Comparison of ENCODE assay signal across 8 cellular contexts in the genomic region with DNA sequence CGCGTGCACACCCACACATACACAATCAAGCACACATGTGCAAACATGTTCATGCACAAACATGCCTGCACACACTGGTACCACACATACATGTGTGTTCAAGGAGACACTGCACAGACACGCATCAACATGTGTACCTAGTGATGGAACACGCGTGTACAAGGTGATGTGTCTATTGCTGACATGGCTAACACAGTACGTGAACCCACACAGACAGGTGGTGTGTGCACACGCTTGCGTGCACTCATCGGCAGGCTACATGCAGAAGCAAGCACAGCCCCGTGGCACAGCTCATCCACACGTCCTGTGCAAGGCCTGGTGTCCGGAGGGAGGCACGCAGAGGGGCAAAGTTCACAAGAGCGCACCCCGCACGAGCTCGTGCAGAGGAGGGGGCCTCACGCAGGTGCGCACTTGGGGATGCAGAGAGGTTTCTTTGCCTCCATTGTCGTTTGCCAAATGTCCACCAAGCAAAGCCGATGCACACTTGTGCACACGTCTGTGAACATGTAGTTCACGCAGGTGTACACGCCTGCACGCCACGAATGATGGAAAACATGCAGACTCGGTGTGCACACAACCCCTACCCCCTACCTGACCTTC. TPM values are rescaled to one million over a fixed set of nuclear protein-coding genes. Genes with fewer than 3 reads are reported as not detected.
A peak's percentile ranks its signal among the peaks of the same experiment; 100 is the strongest.
DNase-seq lines count a peak whose midpoint lies in the region; TF ChIP-seq lines count a peak whose summit lies in the region.

No MANE protein-coding gene starts in this region.

- no peak overlapping the region for H3K27ac Mint-ChIP-seq in nephron progenitor cell

- no peaks in the 10 kb centered on the region for H3K36me3 Mint-ChIP-seq in nephron progenitor cell (ENCODE audit: low read depth)

- H3K27me3 Mint-ChIP-seq in nephron progenitor cell (ENCODE audit: low read depth, poor library complexity) = peaks cover 6% of the 10 kb centered on the region

- no peaks in the 10 kb centered on the region for H3K27me3 ChIP-seq in BLaER1 treated with 17β-estradiol and CSF1 and Interleukin-3, amounts not matched to agents 10 nM and 100 nM
- H3K27me3 ChIP-seq in MG63 = no peaks in the 10 kb centered on the region

- H3K4me3 ChIP-seq in BLaER1 treated with 17β-estradiol and CSF1 and Interleukin-3, amounts not matched to agents 10 nM and 100 nM = peak overlapping the region; percentile 85 to 99 (median 90)
- peak overlapping the region; percentile 65 for H3K4me3 ChIP-seq in MG63
- peak overlapping the region; percentile 81 for H3K4me3 ChIP-seq in coronary artery

- H3K9me3 Mint-ChIP-seq in nephron progenitor cell = no peaks in the 10 kb centered on the region

- peaks cover 7 to 88% (median 80%) of the 10 kb centered on the region in 11 experiments; a peak in 21 of 22 replicates for H4K20me1 ChIP-seq in BLaER1 treated with 17β-estradiol and CSF1 and Interleukin-3, amounts not matched to agents 10 nM and 100 nM

- H3K9ac ChIP-seq in BLaER1 treated with 17β-estradiol and CSF1 and Interleukin-3, amounts not matched to agents 10 nM and 100 nM = peak overlapping the region; percentile 84 to 97 (median 91); a peak in 21 of 22 replicates

- TF ChIP-seq CTCF in coronary artery (IDR thresholded peaks at IDR 0.05) (no peak), nephron progenitor cell (IDR thresholded peaks at IDR 0.05) (no peak)

- peak overlapping the region; percentile 96 to 100 (median 99) for H3K4me2 ChIP-seq in BLaER1 treated with 17β-estradiol and CSF1 and Interleukin-3, amounts not matched to agents 10 nM and 100 nM

- H3K4me1 Mint-ChIP-seq in nephron progenitor cell = peaks cover 27% of the 10 kb centered on the region

- no peak for DNase-seq in MG63
- no peak for DNase-seq in coronary artery (ENCODE audit: low spot score)
- no peak for DNase-seq in nephron progenitor cell
- DNase-seq in NCI-H128 (lab: John Stamatoyannopoulos, UW; ENCODE audit: unreplicated experiment) = no peak
- DNase-seq in GM03348 (ENCODE audit: low spot score) = no peak
- no peak for DNase-seq in Kasumi-1 (lab: John Stamatoyannopoulos, UW)
- no peak for DNase-seq in stimulated activated CD4-positive, alpha-beta T cell treated with anti-CD3 and anti-CD28 coated beads, Interleukin-2, amount 100 ng/mL, for 48 hours

- peak overlapping the region in 9 of 11 experiments; percentile 85 to 91 (median 88); a peak in 15 of 22 replicates for H3K27ac ChIP-seq in BLaER1 treated with 17β-estradiol and CSF1 and Interleukin-3, amounts not matched to agents 10 nM and 100 nM
- H3K27ac ChIP-seq in coronary artery = peak overlapping the region; percentile 89 to 98

- no peaks in the 10 kb centered on the region for H3K9me3 ChIP-seq in BLaER1 treated with 17β-estradiol and CSF1 and Interleukin-3, amounts not matched to agents 10 nM and 100 nM (replicated peaks in 1 of 11)
- no peaks in the 10 kb centered on the region for H3K9me3 ChIP-seq in MG63

- peaks cover 50 to 61% (median 57%) of the 10 kb centered on the region in 10 experiments for H3K4me1 ChIP-seq in BLaER1 treated with 17β-estradiol and CSF1 and Interleukin-3, amounts not matched to agents 10 nM and 100 nM

- H3K4me3 Mint-ChIP-seq in nephron progenitor cell = peak overlapping the region; percentile 85

- peaks cover 12 to 25% (median 22%) of the 10 kb centered on the region in 11 experiments; a peak in 21 of 22 replicates for H3K36me3 ChIP-seq in BLaER1 treated with 17β-estradiol and CSF1 and Interleukin-3, amounts not matched to agents 10 nM and 100 nM
- peaks cover 25% of the 10 kb centered on the region for H3K36me3 ChIP-seq in MG63

RNA-seq across cellular contexts. Expression of a gene that starts 1.0 kb away (rescaled TPM):
- 20.0 and 24.2 TPM in 2 replicates for total RNA-seq in MG63 (2014; rRNA removed; shearing (Covaris generic); ENCODE audit: low replicate concordance)

RNA-seq across cellular contexts. Expression of a gene that starts 1.6 kb away (rescaled TPM):
- 46.7 and 53.3 TPM in 2 replicates for total RNA-seq in MG63 (2014; rRNA removed; shearing (Covaris generic); ENCODE audit: low replicate concordance)

RNA-seq across cellular contexts. Expression of a gene that starts 17.7 kb away (rescaled TPM):
- 55.9 and 70.5 TPM in 2 replicates for total RNA-seq in MG63 (2014; rRNA removed; shearing (Covaris generic); ENCODE audit: low replicate concordance)

RNA-seq across cellular contexts. Expression of a gene that starts 17.8 kb away (rescaled TPM):
- total RNA-seq in MG63 (2014; rRNA removed; shearing (Covaris generic); ENCODE audit: low replicate concordance) = 18.1 and 31.1 TPM in 2 replicates

RNA-seq across cellular contexts. Expression of a gene that starts 24.3 kb away (rescaled TPM):
- total RNA-seq in MG63 (2014; rRNA removed; shearing (Covaris generic); ENCODE audit: low replicate concordance) = not detected in 2 replicates
